ENCODE assay signal across 8 cellular contexts in genomic region chr19:7488736-7489353, GRCh38. TPM values are rescaled to one million over a fixed set of nuclear protein-coding genes. Genes with fewer than 3 reads are reported as not detected.
DNase-seq lines count a peak whose midpoint lies in the region; ATAC-seq, FAIRE-seq and TF ChIP-seq lines count a peak whose summit lies in the region.

PEX11G (minus strand) TSS chr19:7489035; CDS start chr19:7489010, 25 bp downstream.

- no peaks in the 10 kb centered on the region for H3K27me3 Mint-ChIP-seq in activated naive CD8-positive, alpha-beta T cell
- no peaks in the 10 kb centered on the region for H3K27me3 Mint-ChIP-seq in osteocyte (ENCODE audit: unreplicated experiment)

- peak within 1 kb of the TSS; percentile 91 for H3K4me3 Mint-ChIP-seq in activated naive CD8-positive, alpha-beta T cell
- H3K4me3 Mint-ChIP-seq in osteocyte (ENCODE audit: unreplicated experiment) = peak within 1 kb of the TSS; percentile 62

- H3K9me3 ChIP-seq in KOPT-K1 (ENCODE audit: insufficient read depth, low read length, poor library complexity, severe bottlenecking) (no peaks in the 10 kb centered on the region), testis (no peaks in the 10 kb centered on the region)

- H3K36me3 ChIP-seq in KOPT-K1 (ENCODE audit: insufficient read depth, low read length) (no peaks in the 10 kb centered on the region), testis (ENCODE audit: low read depth, missing control alignments) (no peaks in the 10 kb centered on the region)

- no peaks in the 10 kb centered on the region for H3K36me3 Mint-ChIP-seq in activated naive CD8-positive, alpha-beta T cell
- no peaks in the 10 kb centered on the region for H3K36me3 Mint-ChIP-seq in osteocyte (ENCODE audit: unreplicated experiment)

- H3K4me1 ChIP-seq in testis = peaks cover 11% of the 10 kb centered on the region

- peak within 1 kb of the TSS; percentile 70 to 82 for H3K4me3 ChIP-seq in testis

- peak; percentile 91 for FAIRE-seq in GM19239 (lab: Jason Lieb, UNC)

- H3K27ac Mint-ChIP-seq in activated naive CD8-positive, alpha-beta T cell = peak within 1 kb of the TSS; percentile 92
- peak within 1 kb of the TSS; percentile 74 for H3K27ac Mint-ChIP-seq in osteocyte (ENCODE audit: unreplicated experiment)

- peak; percentile 37 for TF ChIP-seq POLR2A in testis (IDR thresholded peaks at IDR 0.05)

- no peaks in the 10 kb centered on the region for H3K27me3 ChIP-seq in testis

- WGBS in testis, 2 donors = 0 to 1% methylated on average over 16 to 49 of the region's 49 CpGs

- H3K27ac ChIP-seq in KOPT-K1 (ENCODE audit: low read depth, low read length, poor library complexity, severe bottlenecking) = peak within 1 kb of the TSS; percentile 42
- H3K27ac ChIP-seq in testis = peak within 1 kb of the TSS; percentile 91 to 93

- no peaks in the 10 kb centered on the region for H3K9me3 Mint-ChIP-seq in activated naive CD8-positive, alpha-beta T cell (ENCODE audit: low read depth)
- no peaks in the 10 kb centered on the region for H3K9me3 Mint-ChIP-seq in osteocyte (ENCODE audit: unreplicated experiment)

- no peak for TF ChIP-seq CTCF in osteocyte (IDR thresholded peaks at IDR 0.05)
- no peak for TF ChIP-seq CTCF in testis (IDR thresholded peaks at IDR 0.05)

- ATAC-seq in SK-N-SH treated with all-trans-retinoic acid at 6 μM for 48 hours = peak; percentile 95

- intact Hi-C loops in head of caudate nucleus (cut with DNase I) = loop anchor here (5.0 kb wide), 1 partner anchor 33 kb away; the partner anchor contains the start of gene MCOLN1
- intact Hi-C loops in testis (cut with DNase I; ENCODE audit: low total_unique reads) = no loop called here

- peaks cover 20% of the 10 kb centered on the region for H3K4me1 Mint-ChIP-seq in activated naive CD8-positive, alpha-beta T cell (ENCODE audit: low read depth)
- H3K4me1 Mint-ChIP-seq in osteocyte (ENCODE audit: unreplicated experiment) = peaks cover 8% of the 10 kb centered on the region

- DNase-seq in AG08395 (ENCODE audit: low spot score) (peak; percentile 99), GM19239 (ENCODE audit: insufficient read length, low spot score) (peak; percentile 98), head of caudate nucleus (peak; percentile 82 to 97 (median 93)), osteocyte (ENCODE audit: extremely low spot score, unreplicated experiment) (peak; percentile 93), testis (peak; percentile 91)

TF ChIP-seq in SK-N-SH treated with all-trans-retinoic acid at 6 μM for 48 hours, 23 proteins besides CTCF, POLR2A, EP300 and RAD21:
- TF ChIP-seq ESRRG (CRISPR knock-in tag; IDR thresholded peaks at IDR 0.05) (0 out of 2 replicates have a peak, but pooled peaks have one; percentile 18), CSRNP3 (CRISPR knock-in tag; IDR thresholded peaks at IDR 0.05) (0 out of 2 replicates have a peak, but pooled peaks have one; percentile 26), OSR1 (CRISPR knock-in tag; IDR thresholded peaks at IDR 0.05) (no peak)

RNA-seq across cellular contexts. Expression of gene PEX11G, which starts in this region (rescaled TPM):
- total RNA-seq in osteocyte (2.1 and 2.5 TPM in 2 replicates), testis (10 to 100 TPM; 12.3 to 20.9 TPM)
- 26.0 TPM for polyA plus RNA-seq in testis (ENCODE audit: insufficient read depth, low read depth, low replicate concordance)

Comparison
In these comparisons a context has a peak if more than half of its experiments do, and no peak if none do; other contexts are left out.
1. Peak in every context shown above with its lines: DNase-seq, ATAC-seq, H3K4me3 ChIP-seq and H3K27ac ChIP-seq.